Comparison of ENCODE assay signal across 7 cellular contexts in genomic region chr19:55340784-55341147, GRCh38. TPM values are rescaled to one million over a fixed set of nuclear protein-coding genes. Genes with fewer than 3 reads are reported as not detected.
DNase-seq lines count a peak whose midpoint lies in the region; ATAC-seq and TF ChIP-seq lines count a peak whose summit lies in the region.

No MANE protein-coding gene starts in this region.

- H3K9me3 ChIP-seq in MG63 = no peaks in the 10 kb centered on the region
- H3K9me3 ChIP-seq in body of pancreas = no peaks in the 10 kb centered on the region

- intact Hi-C loops in body of pancreas (cut with DNase I) = no loop called here

- peak overlapping the region; percentile 91 for H3K27ac Mint-ChIP-seq in mesothelial cell of epicardium

- peak overlapping the region in 3 of 4 donors; percentile 3 to 95 (median 95) for H3K27ac ChIP-seq in body of pancreas

- no peaks in the 10 kb centered on the region for H3K27me3 Mint-ChIP-seq in mesothelial cell of epicardium (ENCODE audit: low read depth)

- H3K9me3 Mint-ChIP-seq in mesothelial cell of epicardium = no peaks in the 10 kb centered on the region

- TF ChIP-seq POLR2A in body of pancreas (IDR thresholded peaks at IDR 0.05) = no peak

- H3K36me3 Mint-ChIP-seq in mesothelial cell of epicardium = peaks cover 19% of the 10 kb centered on the region

- H3K4me1 Mint-ChIP-seq in mesothelial cell of epicardium = peaks cover 24% of the 10 kb centered on the region

- H3K4me3 Mint-ChIP-seq in mesothelial cell of epicardium = peak overlapping the region; percentile 86

- 0 to 2% methylated on average over 24 of the region's 24 CpGs for WGBS in body of pancreas, 2 donors

- no peak for ATAC-seq in body of pancreas

- H3K36me3 ChIP-seq in MG63 (peaks cover 9% of the 10 kb centered on the region), body of pancreas (replicated peaks in 1 of 2; ENCODE audit: insufficient read depth in 1 of 2, low read depth in 2 of 2) (no peaks in the 10 kb centered on the region)

- TF ChIP-seq CTCF in body of pancreas (IDR thresholded peaks at IDR 0.05) = no peak
- no peak for TF ChIP-seq CTCF in mesothelial cell of epicardium (IDR thresholded peaks at IDR 0.05; ENCODE audit: unreplicated experiment)

- H3K4me1 ChIP-seq in body of pancreas = peaks cover 26% of the 10 kb centered on the region

- peak overlapping the region; percentile 69 for H3K4me3 ChIP-seq in MG63
- peak overlapping the region in 1 of 2 donors; percentile 98 for H3K4me3 ChIP-seq in body of pancreas

- DNase-seq in ELR (ENCODE audit: low read depth) (peak; percentile 40), MG63 (no peak), body of pancreas (peak in 3 of 4 donors; percentile 20 to 37 (median 23)), mesothelial cell of epicardium (ENCODE audit: low spot score in 2 of 2, unreplicated experiment in 2 of 2) (peak in 1 of 2 experiments; percentile 53), midbrain (lab: John Stamatoyannopoulos, UW) (no peak), hippocampal formation (lab: John Stamatoyannopoulos, UW) (no peak), NAMALWA (ENCODE audit: low spot score) (no peak)

- H3K27me3 ChIP-seq in MG63 (peaks cover 13% of the 10 kb centered on the region), body of pancreas (no peaks in the 10 kb centered on the region)

RNA-seq across cellular contexts. Expression of gene KMT5C, which starts 1.1 kb away (rescaled TPM):
- 2.8 and 11.1 TPM in 2 replicates for total RNA-seq in MG63 (2014; rRNA removed; shearing (Covaris generic); ENCODE audit: low replicate concordance)
- total RNA-seq in body of pancreas (10 to 100 TPM; 14.8 to 17.6 TPM), mesothelial cell of epicardium (51.3 to 54.0 TPM (median 51.9 TPM) in 3 replicates)

RNA-seq across cellular contexts. Expression of gene COX6B2, which starts 13.8 kb away (rescaled TPM):
- not detected in 2 replicates for total RNA-seq in MG63 (2014; rRNA removed; shearing (Covaris generic); ENCODE audit: low replicate concordance)
- 1 to 10 TPM in 1 of 2 donors, not detected in 1; 1.6 TPM for total RNA-seq in body of pancreas
- 7.3 to 11.5 TPM (median 7.3 TPM) in 3 replicates for total RNA-seq in mesothelial cell of epicardium

RNA-seq across cellular contexts. Expression of gene TMEM150B, which starts 15.6 kb away (rescaled TPM):
- not detected in 2 replicates for total RNA-seq in MG63 (2014; rRNA removed; shearing (Covaris generic); ENCODE audit: low replicate concordance)
- 1 to 10 TPM in 1 of 2 donors, not detected in 1; 1.0 TPM for total RNA-seq in body of pancreas
- total RNA-seq in mesothelial cell of epicardium = not detected in 3 replicates

RNA-seq across cellular contexts. Expression of gene GARIN5B, which starts 22.3 kb away (rescaled TPM):
- not detected in 2 replicates for total RNA-seq in MG63 (2014; rRNA removed; shearing (Covaris generic); ENCODE audit: low replicate concordance)
- total RNA-seq in body of pancreas = not detected
- total RNA-seq in mesothelial cell of epicardium = 0.13 to 0.34 TPM (median 0.27 TPM) in 3 replicates

RNA-seq across cellular contexts. Expression of gene IL11, which starts 29.5 kb away (rescaled TPM):
- 0.95 TPM in 1 of 2 replicates, not detected in the other for total RNA-seq in MG63 (2014; rRNA removed; shearing (Covaris generic); ENCODE audit: low replicate concordance)
- total RNA-seq in body of pancreas (not detected), mesothelial cell of epicardium (10.0 to 12.9 TPM (median 11.6 TPM) in 3 replicates)

Comparison
In these comparisons a context has a peak if more than half of its experiments do, and no peak if none do; other contexts are left out.
1. DNase-seq: peak in ELR (single experiment) and body of pancreas (3 of 4); none in MG63 (single experiment), midbrain (single experiment), hippocampal formation (0 of 2) and NAMALWA (single experiment).